2 cellular contexts compared by ENCODE assay signal in genomic region chr20:50747275-50747674, GRCh38.
TF ChIP-seq lines count a peak whose summit lies in the region.

No MANE protein-coding gene starts in this region.

TF ChIP-seq in WTC11, 78 proteins besides CTCF, POLR2A, EP300 and RAD21:
- no peak for TF ChIP-seq ZNF671 (CRISPR knock-in tag; IDR thresholded peaks at IDR 0.05)
- no peak for TF ChIP-seq ATF1 (CRISPR knock-in tag; IDR thresholded peaks at IDR 0.05)
- no peak for TF ChIP-seq CREM (CRISPR knock-in tag; IDR thresholded peaks at IDR 0.05)
- TF ChIP-seq FOXP4 (CRISPR knock-in tag; IDR thresholded peaks at IDR 0.05) = no peak
- no peak for TF ChIP-seq ESRRA (CRISPR knock-in tag; IDR thresholded peaks at IDR 0.05; ENCODE audit: borderline replicate concordance)
- no peak for TF ChIP-seq ZNF512 (CRISPR knock-in tag; IDR thresholded peaks at IDR 0.05; ENCODE audit: borderline replicate concordance)

TF ChIP-seq in HepG2, 621 proteins besides CTCF, POLR2A, EP300 and RAD21:
- TF ChIP-seq IRF1 (CRISPR knock-in tag; IDR thresholded peaks at IDR 0.05; ENCODE audit: low read depth) (no peak), THYN1 (CRISPR knock-in tag; IDR thresholded peaks at IDR 0.05; ENCODE audit: borderline replicate concordance, low read depth) (0 out of 2 replicates have a peak, but pooled peaks have one; percentile 72)
TF ChIP-seq in HepG2: peak in this region for 1.
